In genomic region chr1:200310824-200311223, GRCh38 we compare ENCODE assay signal across 1 cellular context.
TF ChIP-seq lines count a peak whose summit lies in the region.

No MANE protein-coding gene starts in this region.

TF ChIP-seq in IMR-90, 13 proteins besides CTCF, POLR2A, EP300 and RAD21:
- TF ChIP-seq MXI1 (IDR thresholded peaks at IDR 0.05; ENCODE audit: borderline replicate concordance, low read depth, low read length) (no peak), SMC3 (IDR thresholded peaks at IDR 0.05; ENCODE audit: low read depth, low read length) (no peak)
